ENCODE assay signal across 8 cellular contexts in the genomic region with DNA sequence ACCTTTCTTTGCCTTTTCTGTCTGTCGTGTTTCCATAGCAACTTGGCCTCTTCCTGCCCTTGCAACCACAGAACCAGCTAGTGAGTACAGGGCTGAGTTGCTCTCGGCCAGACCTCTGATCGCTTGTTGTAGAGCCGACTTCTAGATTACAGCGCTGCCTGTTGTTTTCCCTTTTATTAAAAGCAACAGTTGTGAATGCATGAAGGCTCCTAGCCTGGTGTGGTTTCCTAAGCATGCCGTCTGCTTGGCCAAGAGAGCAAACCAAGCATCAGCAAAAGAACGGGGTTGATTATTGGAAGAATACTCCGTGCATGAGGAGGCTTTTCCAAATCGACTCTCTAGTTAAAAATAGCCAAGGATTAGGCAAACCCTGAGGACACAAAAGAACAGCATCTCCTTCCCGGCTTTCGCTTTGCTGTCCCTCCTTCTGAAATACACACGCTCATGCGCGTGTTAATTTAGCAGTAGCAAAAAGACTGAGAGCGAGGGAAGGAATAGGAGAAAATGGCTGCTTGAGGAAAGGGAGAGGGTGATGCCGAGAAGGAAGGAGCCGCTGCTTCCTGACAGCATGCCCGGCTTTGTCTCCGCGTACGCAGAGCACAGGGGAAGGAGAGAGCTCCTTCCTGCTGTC.
DNase-seq lines count a peak whose midpoint lies in the region; ATAC-seq, FAIRE-seq and TF ChIP-seq lines count a peak whose summit lies in the region.

No MANE protein-coding gene starts in this region.

- H3K4me3 Mint-ChIP-seq in effector memory CD8-positive, alpha-beta T cell = peak overlapping the region; percentile 58 to 60

- TF ChIP-seq EP300 in neural cell (conservative IDR thresholded peaks at IDR 0.05; ENCODE audit: poor library complexity, severe bottlenecking) = no peak

- H3K36me3 Mint-ChIP-seq in effector memory CD8-positive, alpha-beta T cell (ENCODE audit: insufficient read depth) = no peaks in the 10 kb centered on the region

- H3K9ac ChIP-seq in neural cell (ENCODE audit: low read length) = peak overlapping the region; percentile 36

- no peaks in the 10 kb centered on the region for H3K9me3 Mint-ChIP-seq in effector memory CD8-positive, alpha-beta T cell

- H3K27me3 ChIP-seq in neural cell (ENCODE audit: insufficient read depth, low read depth, low read length) = no peaks in the 10 kb centered on the region

- H3K27me3 Mint-ChIP-seq in effector memory CD8-positive, alpha-beta T cell = peaks cover 57 to 63% of the 10 kb centered on the region in 2 donors

- no peaks in the 10 kb centered on the region for H3K9me3 ChIP-seq in neural cell (ENCODE audit: low read length)

- no peaks in the 10 kb centered on the region for H3F3A ChIP-seq in neural cell (ENCODE audit: insufficient read depth, low read length, poor library complexity, severe bottlenecking)

- H3K36me3 ChIP-seq in neural cell (ENCODE audit: insufficient read depth, low read length) = peaks cover 41% of the 10 kb centered on the region

- H3K79me2 ChIP-seq in neural cell (replicated peaks; ENCODE audit: insufficient read depth, low read length) = no peaks in the 10 kb centered on the region

- no peak for TF ChIP-seq POLR2A in GM12892 (IDR thresholded peaks at IDR 0.05; ENCODE audit: low read depth, low read length)

- ATAC-seq in effector memory CD8-positive, alpha-beta T cell (replicated peaks) = peak; percentile 63

- FAIRE-seq in GM12892 (lab: Jason Lieb, UNC) = no peak

- TF ChIP-seq CTCF in AG09319 (IDR thresholded peaks at IDR 0.05; ENCODE audit: low read depth, low read length) = no peak
- TF ChIP-seq CTCF in neural cell (IDR thresholded peaks at IDR 0.05; ENCODE audit: poor library complexity, severe bottlenecking) = no peak

- no peaks in the 10 kb centered on the region for H3K9me2 ChIP-seq in neural cell (ENCODE audit: insufficient read depth, low read length)

- no peaks in the 10 kb centered on the region for H4K20me1 ChIP-seq in neural cell (ENCODE audit: insufficient read depth)

- peak overlapping the region; percentile 34 for H3K4me3 ChIP-seq in neural cell (ENCODE audit: low read length)

- peak overlapping the region; percentile 65 for H3K27ac ChIP-seq in neural cell (ENCODE audit: low read length)

- no peak overlapping the region for H3K27ac Mint-ChIP-seq in effector memory CD8-positive, alpha-beta T cell

- H3K4me2 ChIP-seq in neural cell (ENCODE audit: low read length) = no peak overlapping the region

- H2AFZ ChIP-seq in neural cell (ENCODE audit: low read depth, low read length) = no peak overlapping the region

- H3K4me1 Mint-ChIP-seq in effector memory CD8-positive, alpha-beta T cell (ENCODE audit: low read depth in 2 of 2) = peaks cover 5 to 11% of the 10 kb centered on the region in 2 donors

- DNase-seq in AG09319 (ENCODE audit: extremely low read depth, low read depth) (peak; percentile 43), LHCN-M2 (ENCODE audit: low read depth) (peak; percentile 63), GM12892 (ENCODE audit: insufficient read length) (no peak), NCI-H1417 (lab: John Stamatoyannopoulos, UW) (no peak), NCI-H2171 treated with DMSO at 0.1 percent for 48 hours (lab: John Stamatoyannopoulos, UW) (no peak), NCI-H1930 (lab: John Stamatoyannopoulos, UW) (no peak)
- DNase-seq in effector memory CD8-positive, alpha-beta T cell = no peak

- no peak for TF ChIP-seq RAD21 in neural cell (conservative IDR thresholded peaks at IDR 0.05)

TF ChIP-seq in neural cell, 6 proteins besides CTCF, POLR2A, EP300 and RAD21:
- no peak for TF ChIP-seq TAF1 (IDR thresholded peaks at IDR 0.05; ENCODE audit: low read depth)
- TF ChIP-seq SMC3 (conservative IDR thresholded peaks at IDR 0.05; ENCODE audit: poor library complexity) = peak; percentile 37
TF ChIP-seq in neural cell: peak in this region for 1.

Comparison
In these comparisons a context has a peak if more than half of its experiments do, and no peak if none do; other contexts are left out.
1. DNase-seq: peak in AG09319 (single experiment) and LHCN-M2 (single experiment); none in effector memory CD8-positive, alpha-beta T cell (0 of 3), GM12892 (single experiment), NCI-H1417 (0 of 3), NCI-H2171 treated with DMSO at 0.1 percent for 48 hours (single experiment) and NCI-H1930 (0 of 2).